Comparison of ENCODE assay signal across 30 cellular contexts in genomic region chrX:126847143-126847542, GRCh38. TPM values are rescaled to one million over a fixed set of nuclear protein-coding genes. Genes with fewer than 3 reads are reported as not detected.
"Had no signal": no experiment of that assay in that cellular context is flagged by ENCODE, and none has a peak within 500 bp of the region (broad histone marks: within the 10 kb centered on the region; RNA-seq: fewer than 3 reads in every experiment).

No MANE protein-coding gene starts in this region.

- H3K9me3 ChIP-seq: colonic mucosa, gastrocnemius medialis, neutrophil, sigmoid colon, testis, tibial artery had no signal

- H3K9me3 Mint-ChIP-seq: natural killer cell treated with Interleukin-12 subunit alpha and Interleukin-12 subunit beta and Interleukin-15 and Interleukin-18, amount 100 ng/mL, for 72 hours; neural crest cell; type B pancreatic cell had no signal

- DNase-seq: colonic mucosa; effector CD8-positive, alpha-beta T cell; endodermal cell; foreskin fibroblast; gastrocnemius medialis; head of caudate nucleus; sigmoid colon; stimulated activated CD4-positive, alpha-beta T cell treated with anti-CD3 and anti-CD28 coated beads, Interleukin-4, amount 100 ng/mL, for 4 hours; stimulated activated naive CD8-positive, alpha-beta T cell treated with anti-CD3 and anti-CD28 coated beads, Interleukin-15, Interleukin-2, amounts not matched to agents 100 U/mL and 50 U/mL, for 24 hours; substantia nigra; testis; tibial artery had no signal

- H3K4me3 ChIP-seq: colonic mucosa, gastrocnemius medialis, lung, sigmoid colon, testis, tibial artery had no signal

- H3K27ac Mint-ChIP-seq: dendritic cell treated with granulocyte-macrophage colony-stimulating factor and Interleukin-4, amounts not matched to agents 40 ng/mL and 50 ng/mL, for 4 days; endodermal cell; memory B cell; natural killer cell treated with Interleukin-12 subunit alpha and Interleukin-12 subunit beta and Interleukin-15 and Interleukin-18, amount 100 ng/mL, for 72 hours; progenitor cell of endocrine pancreas; stimulated activated memory B cell treated with anti-CD40 and anti-IgM and Interleukin-4, amounts not matched to agents 10 μg/mL and 1 μg/mL and 100 μg/mL, for 72 hours; type B pancreatic cell had no signal

- H3K36me3 Mint-ChIP-seq: memory B cell; natural killer cell treated with Interleukin-12 subunit alpha and Interleukin-12 subunit beta and Interleukin-15 and Interleukin-18, amount 100 ng/mL, for 72 hours; stimulated activated memory B cell treated with anti-CD40 and anti-IgM and Interleukin-4, amounts not matched to agents 10 μg/mL and 1 μg/mL and 100 μg/mL, for 72 hours; type B pancreatic cell had no signal

- H3K4me3 Mint-ChIP-seq: dendritic cell treated with granulocyte-macrophage colony-stimulating factor and Interleukin-4, amounts not matched to agents 40 ng/mL and 50 ng/mL, for 4 days; endodermal cell; memory B cell; natural killer cell treated with Interleukin-12 subunit alpha and Interleukin-12 subunit beta and Interleukin-15 and Interleukin-18, amount 100 ng/mL, for 72 hours; neural crest cell; stimulated activated memory B cell treated with anti-CD40 and anti-IgM and Interleukin-4, amounts not matched to agents 10 μg/mL and 1 μg/mL and 100 μg/mL, for 72 hours; type B pancreatic cell had no signal

- H3K27me3 Mint-ChIP-seq: dendritic cell treated with granulocyte-macrophage colony-stimulating factor and Interleukin-4, amounts not matched to agents 40 ng/mL and 50 ng/mL, for 4 days; memory B cell; natural killer cell treated with Interleukin-12 subunit alpha and Interleukin-12 subunit beta and Interleukin-15 and Interleukin-18, amount 100 ng/mL, for 72 hours; progenitor cell of endocrine pancreas; stimulated activated memory B cell treated with anti-CD40 and anti-IgM and Interleukin-4, amounts not matched to agents 10 μg/mL and 1 μg/mL and 100 μg/mL, for 72 hours; type B pancreatic cell had no signal

- H3K4me1 ChIP-seq: colonic mucosa, gastrocnemius medialis, parathyroid adenoma, sigmoid colon, testis, tibial artery had no signal

- H3K27me3 ChIP-seq: colonic mucosa, gastrocnemius medialis, neutrophil, sigmoid colon, testis, tibial artery had no signal

- H3K27ac ChIP-seq: colonic mucosa, epithelial cell of prostate, gastrocnemius medialis, neutrophil, parathyroid adenoma, sigmoid colon, testis, tibial artery had no signal

- H3K4me1 Mint-ChIP-seq: memory B cell; neural crest cell; stimulated activated memory B cell treated with anti-CD40 and anti-IgM and Interleukin-4, amounts not matched to agents 10 μg/mL and 1 μg/mL and 100 μg/mL, for 72 hours had no signal

- H3K36me3 ChIP-seq: colonic mucosa, gastrocnemius medialis, neutrophil, sigmoid colon, tibial artery had no signal

- ATAC-seq: esophagus mucosa; gastrocnemius medialis; natural killer cell treated with Interleukin-12 subunit alpha and Interleukin-12 subunit beta and Interleukin-15 and Interleukin-18, amount 100 ng/mL, for 72 hours; stimulated activated memory B cell treated with anti-CD40 and anti-IgM and Interleukin-4, amounts not matched to agents 10 μg/mL and 1 μg/mL and 100 μg/mL, for 72 hours; stimulated activated naive CD8-positive, alpha-beta T cell treated with anti-CD3 and anti-CD28 coated beads, Interleukin-15, Interleukin-2, amounts not matched to agents 100 U/mL and 50 U/mL, for 24 hours had no signal

RNA-seq across cellular contexts. Expression of gene PRR32, which starts 27.6 kb away (rescaled TPM):
- total RNA-seq: colonic mucosa; endodermal cell; esophagus mucosa; glomerular endothelial cell; liver; lung; mononuclear cell; natural killer cell treated with Interleukin-12 subunit alpha and Interleukin-12 subunit beta and Interleukin-15 and Interleukin-18, amount 100 ng/mL, for 72 hours; neural crest cell; omental fat pad; progenitor cell of endocrine pancreas; sigmoid colon; testis had no signal
- polyA plus RNA-seq: keratinocyte, liver, sigmoid colon, urinary bladder had no signal
